9 cellular contexts compared by ENCODE assay signal in genomic region chr1:210291786-210292275, GRCh38. TPM values are rescaled to one million over a fixed set of nuclear protein-coding genes. Genes with fewer than 3 reads are reported as not detected.
DNase-seq lines count a peak whose midpoint lies in the region; ATAC-seq and TF ChIP-seq lines count a peak whose summit lies in the region.
"Had no signal": no experiment of that assay in that cellular context is flagged by ENCODE, and none has a peak within 500 bp of the region (broad histone marks: within the 10 kb centered on the region; RNA-seq: fewer than 3 reads in every experiment).

No MANE protein-coding gene starts in this region.

- peak overlapping the region in 1 of 2 donors; percentile 72 for H3K4me3 Mint-ChIP-seq in CD14-positive monocyte

- peaks cover 0 to 1% (median 0%) of the 10 kb centered on the region in 7 donors for H3K9me3 Mint-ChIP-seq in CD14-positive monocyte

- in situ Hi-C loops in gastrocnemius medialis (cut with MboI; ENCODE audit: low sequenced_read_pairs in 4 of 4), result no loop called here

- peaks cover 8% of the 10 kb centered on the region for H3K27me3 ChIP-seq in adipocyte (replicated peaks; ENCODE audit: control insufficient read depth, insufficient read depth, low read length)
- H3K27me3 ChIP-seq in gastrocnemius medialis, result no peaks in the 10 kb centered on the region

- TF ChIP-seq CTCF in gastrocnemius medialis (IDR thresholded peaks at IDR 0.05 in 4 of 5, conservative IDR thresholded peaks at IDR 0.05 in 1 of 5), result no peak
- TF ChIP-seq CTCF in CD14-positive monocyte (IDR thresholded peaks at IDR 0.05), result no peak

- H3K4me1 ChIP-seq in adipocyte (ENCODE audit: control insufficient read depth, insufficient read depth, low read length) (peaks cover 48% of the 10 kb centered on the region), gastrocnemius medialis (peaks cover 12 to 28% of the 10 kb centered on the region in 2 donors)

- no peaks in the 10 kb centered on the region for H3K36me3 ChIP-seq in adipocyte (ENCODE audit: control insufficient read depth, insufficient read depth, low read length, severe bottlenecking)
- no peaks in the 10 kb centered on the region for H3K36me3 ChIP-seq in gastrocnemius medialis

- H3K36me3 Mint-ChIP-seq in CD14-positive monocyte, result no peaks in the 10 kb centered on the region

- no peaks in the 10 kb centered on the region for H3K9me3 ChIP-seq in adipocyte (ENCODE audit: control insufficient read depth, low read length)
- no peaks in the 10 kb centered on the region for H3K9me3 ChIP-seq in gastrocnemius medialis

- peak overlapping the region; percentile 79 for H3K9ac ChIP-seq in adipocyte (ENCODE audit: low read length)

- DNase-seq in ELR (ENCODE audit: low read depth) (peak; percentile 15), adipocyte (ENCODE audit: low read depth) (peak; percentile 87), left ventricle myocardium superior (no peak), gastrocnemius medialis (no peak), H4 (ENCODE audit: low spot score) (no peak), CD14-positive monocyte (ENCODE audit: low spot score) (no peak), GF-D8 (lab: John Stamatoyannopoulos, UW) (no peak)
- no peak for DNase-seq in stimulated activated CD4-positive, alpha-beta T cell treated with anti-CD3 and anti-CD28 coated beads, Interleukin-4, amount 100 ng/mL, for 4 hours

- H3K27ac ChIP-seq in gastrocnemius medialis, result peak overlapping the region; percentile 40 to 76 (median 57)

- TF ChIP-seq POLR2A in gastrocnemius medialis (IDR thresholded peaks at IDR 0.05), result no peak

- intact Hi-C loops in left ventricle myocardium superior (cut with micrococcal nuclease) (no loop called here), gastrocnemius medialis (cut with DNase I; ENCODE audit: low total_unique reads) (loop anchor here (1.0 to 5.0 kb wide), 2 partner anchors 19 to 55 kb away; no protein-coding TSS in a partner anchor), CD14-positive monocyte (cut with micrococcal nuclease) (no loop called here)

- H3K4me3 ChIP-seq in adipocyte (ENCODE audit: low read length) (peak overlapping the region; percentile 70), gastrocnemius medialis (peak overlapping the region; percentile 52 to 72 (median 61))

- H3K4me1 Mint-ChIP-seq in CD14-positive monocyte, result peaks cover 4% of the 10 kb centered on the region

- ATAC-seq in left ventricle myocardium superior (peak; percentile 33), gastrocnemius medialis (peak in 1 of 2 donors; percentile 34)

- peaks cover 38 to 54% (median 45%) of the 10 kb centered on the region in 3 donors for H3K27me3 Mint-ChIP-seq in CD14-positive monocyte (ENCODE audit: low read depth in 3 of 3)

- H3K27ac Mint-ChIP-seq in CD14-positive monocyte, result no peak overlapping the region

RNA-seq across cellular contexts. Expression of gene HHAT, which starts 36.9 kb away (rescaled TPM):
- total RNA-seq in left ventricle myocardium superior (1.9 TPM), gastrocnemius medialis (under 1 TPM in 3 of 4 donors, not detected in 1; 0.31 to 0.33 (median 0.33) TPM)
- 3.3 and 4.0 TPM in 2 replicates for total RNA-seq in H4 (2014; rRNA removed; shearing (Covaris generic))
- 1 to 10 TPM; 1.1 to 1.5 TPM for polyA plus RNA-seq in CD14-positive monocyte

RNA-seq across cellular contexts. Expression of gene SERTAD4, which starts 59.2 kb away (rescaled TPM):
- total RNA-seq in left ventricle myocardium superior (4.1 TPM), gastrocnemius medialis (under 1 TPM in 3 of 4 donors, not detected in 1; 0.10 to 0.41 (median 0.16) TPM)
- 3.7 and 8.3 TPM in 2 replicates for total RNA-seq in H4 (2014; rRNA removed; shearing (Covaris generic))
- polyA plus RNA-seq in CD14-positive monocyte, result not detected
- total RNA-seq: activated CD8-positive, alpha-beta memory T cell treated with anti-CD3 and anti-CD28 coated beads for 36 hours had no signal

Comparison
In these comparisons a context has a peak if more than half of its experiments do, and no peak if none do; other contexts are left out.
1. DNase-seq: peak in ELR (single experiment) and adipocyte (single experiment); none in left ventricle myocardium superior (single experiment), gastrocnemius medialis (0 of 2), H4 (single experiment), CD14-positive monocyte (single experiment), GF-D8 (single experiment) and stimulated activated CD4-positive, alpha-beta T cell treated with anti-CD3 and anti-CD28 coated beads, Interleukin-4, amount 100 ng/mL, for 4 hours (0 of 2).